Comparison of ENCODE assay signal across 12 cellular contexts in genomic region chr5:126338516-126339153, GRCh38.
"Had no signal": no experiment of that assay in that cellular context is flagged by ENCODE, and none has a peak within 500 bp of the region (broad histone marks: within the 10 kb centered on the region; RNA-seq: fewer than 3 reads in every experiment).

No MANE protein-coding gene starts in this region.

- H3K27ac Mint-ChIP-seq: activated B cell treated with CpG ODN at 0.5 μM for 24 hours; activated CD4-positive, alpha-beta T cell treated with anti-CD3 and anti-CD28 coated beads, Interleukin-2, amount 10 ng/mL, durations not matched to agents 24 days and 14 days; activated naive CD4-positive, alpha-beta T cell treated with anti-CD3 and anti-CD28 coated beads, Interleukin-2, amount 50 U/mL, for 24 hours; activated T-helper 2 cell treated with anti-CD3 and anti-CD28 coated beads, Interferon-gamma antibody, Interleukin-2, Interleukin-4, amounts not matched to agents 10 μg/mL and 5 μg/mL and 100 μg/mL, durations not matched to agents 14 hours and 24 hours and 36 hours; dendritic cell treated with granulocyte-macrophage colony-stimulating factor and Interleukin-4, amounts not matched to agents 40 ng/mL and 50 ng/mL, for 4 days; effector memory CD8-positive, alpha-beta T cell; naive thymus-derived CD4-positive, alpha-beta T cell had no signal

- H3K4me3 ChIP-seq: gastroesophageal sphincter, thyroid gland, uterus had no signal

- H3K4me1 ChIP-seq: thyroid gland, uterus had no signal

- H3K4me3 Mint-ChIP-seq: activated B cell treated with CpG ODN at 0.5 μM for 24 hours; activated CD4-positive, alpha-beta T cell treated with anti-CD3 and anti-CD28 coated beads, Interleukin-2, amount 10 ng/mL, durations not matched to agents 24 days and 14 days; activated naive CD4-positive, alpha-beta T cell treated with anti-CD3 and anti-CD28 coated beads, Interleukin-2, amount 50 U/mL, for 24 hours; dendritic cell treated with granulocyte-macrophage colony-stimulating factor and Interleukin-4, amounts not matched to agents 40 ng/mL and 50 ng/mL, for 4 days; effector memory CD8-positive, alpha-beta T cell; naive thymus-derived CD4-positive, alpha-beta T cell had no signal

- H3K9me3 Mint-ChIP-seq: activated B cell treated with CpG ODN at 0.5 μM for 24 hours; activated CD4-positive, alpha-beta T cell treated with anti-CD3 and anti-CD28 coated beads, Interleukin-2, amount 10 ng/mL, durations not matched to agents 24 days and 14 days; activated naive CD4-positive, alpha-beta T cell treated with anti-CD3 and anti-CD28 coated beads, Interleukin-2, amount 50 U/mL, for 24 hours; activated T-helper 2 cell treated with anti-CD3 and anti-CD28 coated beads, Interferon-gamma antibody, Interleukin-2, Interleukin-4, amounts not matched to agents 10 μg/mL and 5 μg/mL and 100 μg/mL, durations not matched to agents 14 hours and 24 hours and 36 hours; dendritic cell treated with granulocyte-macrophage colony-stimulating factor and Interleukin-4, amounts not matched to agents 40 ng/mL and 50 ng/mL, for 4 days; effector memory CD8-positive, alpha-beta T cell had no signal

- H3K36me3 Mint-ChIP-seq: activated naive CD4-positive, alpha-beta T cell treated with anti-CD3 and anti-CD28 coated beads, Interleukin-2, amount 50 U/mL, for 24 hours; naive thymus-derived CD4-positive, alpha-beta T cell had no signal

- H3K27me3 ChIP-seq: brain microvascular endothelial cell, gastroesophageal sphincter, thyroid gland, uterus had no signal

- H3K4me1 Mint-ChIP-seq: activated B cell treated with CpG ODN at 0.5 μM for 24 hours; activated CD4-positive, alpha-beta T cell treated with anti-CD3 and anti-CD28 coated beads, Interleukin-2, amount 10 ng/mL, durations not matched to agents 24 days and 14 days; activated naive CD4-positive, alpha-beta T cell treated with anti-CD3 and anti-CD28 coated beads, Interleukin-2, amount 50 U/mL, for 24 hours; naive thymus-derived CD4-positive, alpha-beta T cell had no signal

- H3K9me3 ChIP-seq: gastroesophageal sphincter, thyroid gland, uterus had no signal

- H3K36me3 ChIP-seq: brain microvascular endothelial cell, gastroesophageal sphincter, thyroid gland, uterus had no signal

- H3K27ac ChIP-seq: brain microvascular endothelial cell, epithelial cell of prostate, gastroesophageal sphincter, thyroid gland, uterus had no signal

- DNase-seq: activated B cell treated with CpG ODN at 0.5 μM for 24 hours had no signal
